Comparison of ENCODE assay signal across 2 cellular contexts in the genomic region with DNA sequence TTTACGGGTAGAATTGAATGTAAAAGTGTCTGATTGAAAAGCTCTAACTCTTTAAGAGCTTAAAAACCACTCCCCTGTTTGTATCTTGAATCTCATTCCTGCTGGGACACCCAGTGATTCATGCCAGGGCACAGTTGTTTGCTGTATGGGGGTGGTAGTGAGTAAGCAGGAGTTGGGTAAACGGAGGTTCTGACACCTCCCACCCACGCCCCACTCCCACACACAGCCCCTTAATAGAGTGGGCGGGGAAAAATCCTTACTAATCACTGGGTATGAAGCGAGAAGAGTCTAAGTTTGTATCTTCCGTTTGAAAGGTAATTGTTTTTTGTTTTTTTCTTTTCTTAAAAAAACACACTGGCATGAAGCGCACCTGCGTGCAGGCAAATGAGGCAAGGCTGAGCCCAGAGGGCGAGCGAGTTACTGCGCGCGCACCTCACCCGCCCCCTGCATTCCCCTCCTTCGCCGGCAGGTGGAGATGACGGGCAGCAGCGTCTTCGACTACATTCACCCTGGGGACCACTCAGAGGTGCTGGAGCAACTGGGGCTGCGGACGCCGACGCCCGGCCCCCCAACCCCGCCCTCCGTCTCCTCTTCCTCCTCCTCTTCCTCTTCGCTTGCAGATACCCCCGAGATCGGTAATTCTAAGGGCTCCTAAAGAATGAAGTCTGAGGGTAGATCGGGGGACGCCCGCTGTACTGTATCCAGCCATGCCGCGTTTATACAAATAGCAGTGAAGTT.
TF ChIP-seq lines count a peak whose summit lies in the region.

No MANE protein-coding gene starts in this region.

TF ChIP-seq in HEK293, 187 proteins besides CTCF, POLR2A, EP300 and RAD21 (continued from another document and continues in another):
- TF ChIP-seq, protein P1, sequence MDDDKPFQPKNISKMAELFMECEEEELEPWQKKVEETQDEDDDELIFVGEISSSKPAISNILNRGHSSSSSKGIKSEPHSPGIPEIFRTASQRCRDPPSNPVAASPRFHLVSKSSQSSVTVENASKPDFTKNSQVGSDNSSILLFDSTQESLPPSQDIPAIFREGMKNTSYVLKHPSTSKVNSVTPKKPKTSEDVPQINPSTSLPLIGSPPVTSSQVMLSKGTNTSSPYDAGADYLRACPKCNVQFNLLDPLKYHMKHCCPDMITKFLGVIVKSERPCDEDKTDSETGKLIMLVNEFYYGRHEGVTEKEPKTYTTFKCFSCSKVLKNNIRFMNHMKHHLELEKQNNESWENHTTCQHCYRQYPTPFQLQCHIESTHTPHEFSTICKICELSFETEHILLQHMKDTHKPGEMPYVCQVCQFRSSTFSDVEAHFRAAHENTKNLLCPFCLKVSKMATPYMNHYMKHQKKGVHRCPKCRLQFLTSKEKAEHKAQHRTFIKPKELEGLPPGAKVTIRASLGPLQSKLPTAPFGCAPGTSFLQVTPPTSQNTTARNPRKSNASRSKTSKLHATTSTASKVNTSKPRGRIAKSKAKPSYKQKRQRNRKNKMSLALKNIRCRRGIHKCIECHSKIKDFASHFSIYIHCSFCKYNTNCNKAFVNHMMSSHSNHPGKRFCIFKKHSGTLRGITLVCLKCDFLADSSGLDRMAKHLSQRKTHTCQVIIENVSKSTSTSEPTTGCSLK (tag by site-specific recombination; IDR thresholded peaks at IDR 0.05) = no peak
- TF ChIP-seq ZNF629 (tag by site-specific recombination; IDR thresholded peaks at IDR 0.05) (no peak; the same call in 1 of the 2 replicates), ZNF654 (tag by site-specific recombination; IDR thresholded peaks at IDR 0.05; ENCODE audit: low read depth) (peak; percentile 37), ZBTB20 (tag by site-specific recombination; IDR thresholded peaks at IDR 0.05) (peak; percentile 60; the same call in 1 of the 2 replicates), ZNF48 (tag by site-specific recombination; IDR thresholded peaks at IDR 0.05) (no peak), MYNN (tag by site-specific recombination; IDR thresholded peaks at IDR 0.05; ENCODE audit: borderline replicate concordance) (no peak), ZNF571 (tag by site-specific recombination; IDR thresholded peaks at IDR 0.05) (no peak), ZNF514 (tag by site-specific recombination; IDR thresholded peaks at IDR 0.05) (no peak), ZNF184 (tag by site-specific recombination; IDR thresholded peaks at IDR 0.05) (no peak), ZBTB8A (tag by site-specific recombination; IDR thresholded peaks at IDR 0.05) (peak; percentile 54; the same call in 1 of the 2 replicates), ZNF132 (tag by site-specific recombination; IDR thresholded peaks at IDR 0.05; ENCODE audit: borderline replicate concordance) (no peak), ZNF350 (tag by site-specific recombination; IDR thresholded peaks at IDR 0.05) (no peak), ZNF561 (tag by site-specific recombination; IDR thresholded peaks at IDR 0.05; ENCODE audit: borderline replicate concordance) (0 out of 2 replicates have a peak, but pooled peaks have one; percentile 21), ZNF621 (tag by site-specific recombination; IDR thresholded peaks at IDR 0.05) (no peak), YY2 (tag by site-specific recombination; IDR thresholded peaks at IDR 0.05) (no peak; the same call in none of the 2 replicates), KLF8 (tag by site-specific recombination; IDR thresholded peaks at IDR 0.05) (peak; percentile 26)
- TF ChIP-seq, protein P2, sequence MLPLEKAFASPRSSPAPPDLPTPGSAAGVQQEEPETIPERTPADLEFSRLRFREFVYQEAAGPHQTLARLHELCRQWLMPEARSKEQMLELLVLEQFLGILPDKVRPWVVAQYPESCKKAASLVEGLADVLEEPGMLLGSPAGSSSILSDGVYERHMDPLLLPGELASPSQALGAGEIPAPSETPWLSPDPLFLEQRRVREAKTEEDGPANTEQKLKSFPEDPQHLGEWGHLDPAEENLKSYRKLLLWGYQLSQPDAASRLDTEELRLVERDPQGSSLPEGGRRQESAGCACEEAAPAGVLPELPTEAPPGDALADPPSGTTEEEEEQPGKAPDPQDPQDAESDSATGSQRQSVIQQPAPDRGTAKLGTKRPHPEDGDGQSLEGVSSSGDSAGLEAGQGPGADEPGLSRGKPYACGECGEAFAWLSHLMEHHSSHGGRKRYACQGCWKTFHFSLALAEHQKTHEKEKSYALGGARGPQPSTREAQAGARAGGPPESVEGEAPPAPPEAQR (tag by site-specific recombination; IDR thresholded peaks at IDR 0.05) = no peak
- TF ChIP-seq, protein P3, sequence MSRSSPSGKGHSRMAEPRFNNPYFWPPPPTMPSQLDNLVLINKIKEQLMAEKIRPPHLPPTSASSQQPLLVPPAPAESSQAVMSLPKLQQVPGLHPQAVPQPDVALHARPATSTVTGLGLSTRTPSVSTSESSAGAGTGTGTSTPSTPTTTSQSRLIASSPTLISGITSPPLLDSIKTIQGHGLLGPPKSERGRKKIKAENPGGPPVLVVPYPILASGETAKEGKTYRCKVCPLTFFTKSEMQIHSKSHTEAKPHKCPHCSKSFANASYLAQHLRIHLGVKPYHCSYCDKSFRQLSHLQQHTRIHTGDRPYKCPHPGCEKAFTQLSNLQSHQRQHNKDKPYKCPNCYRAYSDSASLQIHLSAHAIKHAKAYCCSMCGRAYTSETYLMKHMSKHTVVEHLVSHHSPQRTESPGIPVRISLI (tag by site-specific recombination; IDR thresholded peaks at IDR 0.05) = peak; percentile 99
- TF ChIP-seq, protein P4, sequence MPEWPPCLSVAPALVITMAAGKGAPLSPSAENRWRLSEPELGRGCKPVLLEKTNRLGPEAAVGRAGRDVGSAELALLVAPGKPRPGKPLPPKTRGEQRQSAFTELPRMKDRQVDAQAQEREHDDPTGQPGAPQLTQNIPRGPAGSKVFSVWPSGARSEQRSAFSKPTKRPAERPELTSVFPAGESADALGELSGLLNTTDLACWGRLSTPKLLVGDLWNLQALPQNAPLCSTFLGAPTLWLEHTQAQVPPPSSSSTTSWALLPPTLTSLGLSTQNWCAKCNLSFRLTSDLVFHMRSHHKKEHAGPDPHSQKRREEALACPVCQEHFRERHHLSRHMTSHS (tag by site-specific recombination; IDR thresholded peaks at IDR 0.05) = no peak
- TF ChIP-seq, protein P5, sequence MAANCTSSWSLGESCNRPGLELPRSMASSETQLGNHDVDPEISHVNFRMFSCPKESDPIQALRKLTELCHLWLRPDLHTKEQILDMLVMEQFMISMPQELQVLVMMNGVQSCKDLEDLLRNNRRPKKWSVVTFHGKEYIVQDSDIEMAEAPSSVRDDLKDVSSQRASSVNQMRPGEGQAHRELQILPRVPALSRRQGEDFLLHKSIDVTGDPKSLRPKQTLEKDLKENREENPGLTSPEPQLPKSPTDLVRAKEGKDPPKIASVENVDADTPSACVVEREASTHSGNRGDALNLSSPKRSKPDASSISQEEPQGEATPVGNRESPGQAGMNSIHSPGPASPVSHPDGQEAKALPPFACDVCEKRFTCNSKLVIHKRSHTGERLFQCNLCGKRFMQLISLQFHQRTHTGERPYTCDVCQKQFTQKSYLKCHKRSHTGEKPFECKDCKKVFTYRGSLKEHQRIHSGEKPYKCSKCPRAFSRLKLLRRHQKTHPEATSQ (tag by site-specific recombination; IDR thresholded peaks at IDR 0.05) = no peak
- TF ChIP-seq, protein P6, sequence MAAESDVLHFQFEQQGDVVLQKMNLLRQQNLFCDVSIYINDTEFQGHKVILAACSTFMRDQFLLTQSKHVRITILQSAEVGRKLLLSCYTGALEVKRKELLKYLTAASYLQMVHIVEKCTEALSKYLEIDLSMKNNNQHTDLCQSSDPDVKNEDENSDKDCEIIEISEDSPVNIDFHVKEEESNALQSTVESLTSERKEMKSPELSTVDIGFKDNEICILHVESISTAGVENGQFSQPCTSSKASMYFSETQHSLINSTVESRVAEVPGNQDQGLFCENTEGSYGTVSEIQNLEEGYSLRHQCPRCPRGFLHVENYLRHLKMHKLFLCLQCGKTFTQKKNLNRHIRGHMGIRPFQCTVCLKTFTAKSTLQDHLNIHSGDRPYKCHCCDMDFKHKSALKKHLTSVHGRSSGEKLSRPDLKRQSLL (tag by site-specific recombination; IDR thresholded peaks at IDR 0.05) = peak; percentile 95

TF ChIP-seq in SK-N-SH treated with all-trans-retinoic acid at 6 μM for 48 hours, 23 proteins besides CTCF, POLR2A, EP300 and RAD21 (continued from another document):
- TF ChIP-seq, protein P7, sequence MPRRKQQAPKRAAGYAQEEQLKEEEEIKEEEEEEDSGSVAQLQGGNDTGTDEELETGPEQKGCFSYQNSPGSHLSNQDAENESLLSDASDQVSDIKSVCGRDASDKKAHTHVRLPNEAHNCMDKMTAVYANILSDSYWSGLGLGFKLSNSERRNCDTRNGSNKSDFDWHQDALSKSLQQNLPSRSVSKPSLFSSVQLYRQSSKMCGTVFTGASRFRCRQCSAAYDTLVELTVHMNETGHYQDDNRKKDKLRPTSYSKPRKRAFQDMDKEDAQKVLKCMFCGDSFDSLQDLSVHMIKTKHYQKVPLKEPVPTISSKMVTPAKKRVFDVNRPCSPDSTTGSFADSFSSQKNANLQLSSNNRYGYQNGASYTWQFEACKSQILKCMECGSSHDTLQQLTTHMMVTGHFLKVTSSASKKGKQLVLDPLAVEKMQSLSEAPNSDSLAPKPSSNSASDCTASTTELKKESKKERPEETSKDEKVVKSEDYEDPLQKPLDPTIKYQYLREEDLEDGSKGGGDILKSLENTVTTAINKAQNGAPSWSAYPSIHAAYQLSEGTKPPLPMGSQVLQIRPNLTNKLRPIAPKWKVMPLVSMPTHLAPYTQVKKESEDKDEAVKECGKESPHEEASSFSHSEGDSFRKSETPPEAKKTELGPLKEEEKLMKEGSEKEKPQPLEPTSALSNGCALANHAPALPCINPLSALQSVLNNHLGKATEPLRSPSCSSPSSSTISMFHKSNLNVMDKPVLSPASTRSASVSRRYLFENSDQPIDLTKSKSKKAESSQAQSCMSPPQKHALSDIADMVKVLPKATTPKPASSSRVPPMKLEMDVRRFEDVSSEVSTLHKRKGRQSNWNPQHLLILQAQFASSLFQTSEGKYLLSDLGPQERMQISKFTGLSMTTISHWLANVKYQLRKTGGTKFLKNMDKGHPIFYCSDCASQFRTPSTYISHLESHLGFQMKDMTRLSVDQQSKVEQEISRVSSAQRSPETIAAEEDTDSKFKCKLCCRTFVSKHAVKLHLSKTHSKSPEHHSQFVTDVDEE (CRISPR knock-in tag; IDR thresholded peaks at IDR 0.05) = no peak
